ENCODE assay signal across 8 cellular contexts in genomic region chr20:3471397-3472021, GRCh38. TPM values are rescaled to one million over a fixed set of nuclear protein-coding genes. Genes with fewer than 3 reads are reported as not detected.
DNase-seq lines count a peak whose midpoint lies in the region; ATAC-seq and TF ChIP-seq lines count a peak whose summit lies in the region.

No MANE protein-coding gene starts in this region.

- H3K27me3 Mint-ChIP-seq in type B pancreatic cell = peaks cover 10% of the 10 kb centered on the region

- in situ Hi-C loops in GM13977 (cut with MboI; ENCODE audit: low pct_unique_long_range_greater_than_20kb, low sequenced_read_pairs, unreplicated experiment) = no loop called here

- no peaks in the 10 kb centered on the region for H3K36me3 ChIP-seq in body of pancreas (replicated peaks in 1 of 2; ENCODE audit: insufficient read depth in 1 of 2, low read depth in 2 of 2)
- H3K36me3 ChIP-seq in lower lobe of right lung = no peaks in the 10 kb centered on the region

- H3K4me1 ChIP-seq in body of pancreas (peaks cover 40% of the 10 kb centered on the region), lower lobe of right lung (peaks cover 32% of the 10 kb centered on the region)

- no peaks in the 10 kb centered on the region for H3K27me3 ChIP-seq in body of pancreas
- H3K27me3 ChIP-seq in lower lobe of right lung (ENCODE audit: low read depth) = no peaks in the 10 kb centered on the region

- no peaks in the 10 kb centered on the region for H3K9me3 Mint-ChIP-seq in type B pancreatic cell

- H3K27ac ChIP-seq in body of pancreas (peak overlapping the region; percentile 57 to 89 (median 78)), lower lobe of right lung (peak overlapping the region; percentile 86)

- H3K36me3 Mint-ChIP-seq in type B pancreatic cell = peaks cover 11% of the 10 kb centered on the region

- TF ChIP-seq POLR2A in body of pancreas (IDR thresholded peaks at IDR 0.05) = no peak

- H3K27ac Mint-ChIP-seq in type B pancreatic cell = peak overlapping the region; percentile 83

- peak overlapping the region; percentile 98 for H3K4me3 Mint-ChIP-seq in type B pancreatic cell

- TF ChIP-seq CTCF in body of pancreas (IDR thresholded peaks at IDR 0.05) = no peak
- no peak for TF ChIP-seq CTCF in lower lobe of right lung (IDR thresholded peaks at IDR 0.05)
- TF ChIP-seq CTCF in type B pancreatic cell (conservative IDR thresholded peaks at IDR 0.05) = no peak
- no peak for TF ChIP-seq CTCF in GM13977 (IDR thresholded peaks at IDR 0.05; ENCODE audit: extremely low read depth, insufficient read depth, missing control alignments)

- WGBS in body of pancreas, 2 donors = 1% methylated on average over 13 to 30 of the region's 30 CpGs

- ATAC-seq in HG03439 (IDR thresholded peaks at IDR 0.05; ENCODE audit: unreplicated experiment) (peak; percentile 29), body of pancreas (no peak), lower lobe of right lung (no peak)

- intact Hi-C loops in body of pancreas (cut with DNase I) (loop anchor here (10.0 kb wide), 1 partner anchor 77 kb away; no protein-coding TSS in a partner anchor), lower lobe of right lung (cut with DNase I) (no loop called here)

- peak overlapping the region; percentile 83 to 91 for H3K4me3 ChIP-seq in body of pancreas
- H3K4me3 ChIP-seq in lower lobe of right lung = peak overlapping the region; percentile 99

- H3K9me3 ChIP-seq in body of pancreas (no peaks in the 10 kb centered on the region), lower lobe of right lung (no peaks in the 10 kb centered on the region)

- DNase-seq in DMS 273 (lab: John Stamatoyannopoulos, UW; ENCODE audit: unreplicated experiment) (peak; percentile 22), DMS 273 treated with DMSO at 0.1 percent for 48 hours (lab: John Stamatoyannopoulos, UW) (no peak), body of pancreas (no peak), lower lobe of right lung (no peak), type B pancreatic cell (ENCODE audit: extremely low spot score, unreplicated experiment) (no peak), GM13977 (ENCODE audit: low spot score) (no peak), NAMALWA (ENCODE audit: low spot score) (no peak)

- peaks cover 27% of the 10 kb centered on the region for H3K4me1 Mint-ChIP-seq in type B pancreatic cell (ENCODE audit: unreplicated experiment)

RNA-seq across cellular contexts. Expression of gene ATRN, which starts 0.7 kb away (rescaled TPM):
- total RNA-seq in body of pancreas (10 to 100 TPM; 17.6 to 18.8 TPM), lower lobe of right lung (29.2 TPM), type B pancreatic cell (ENCODE audit: low replicate concordance) (36.9 and 43.9 TPM in 2 replicates)
